Comparison of ENCODE assay signal across 1 cellular context in genomic region chr6:31952140-31952805, GRCh38.
TF ChIP-seq lines count a peak whose summit lies in the region.

No MANE protein-coding gene starts in this region.

TF ChIP-seq in HepG2, 621 proteins besides CTCF, POLR2A, EP300 and RAD21 (continued from another document and continues in another):
- TF ChIP-seq ZBED4 (CRISPR knock-in tag; IDR thresholded peaks at IDR 0.05; ENCODE audit: borderline replicate concordance) (0 out of 2 replicates have a peak, but pooled peaks have one; percentile 42), SP4 (CRISPR knock-in tag; IDR thresholded peaks at IDR 0.05) (no peak), ZNF558 (CRISPR knock-in tag; IDR thresholded peaks at IDR 0.05; ENCODE audit: borderline replicate concordance) (no peak), ZFAT (CRISPR knock-in tag; conservative IDR thresholded peaks at IDR 0.05) (no peak), NFATC3 (CRISPR knock-in tag; IDR thresholded peaks at IDR 0.05) (no peak), ZNF775 (CRISPR knock-in tag; IDR thresholded peaks at IDR 0.05; ENCODE audit: borderline replicate concordance) (no peak), CC2D1A (CRISPR knock-in tag; IDR thresholded peaks at IDR 0.05) (no peak), SIX1 (CRISPR knock-in tag; IDR thresholded peaks at IDR 0.05; ENCODE audit: borderline replicate concordance) (no peak), ZFP41 (CRISPR knock-in tag; IDR thresholded peaks at IDR 0.05; ENCODE audit: borderline replicate concordance) (no peak), GLI4 (CRISPR knock-in tag; IDR thresholded peaks at IDR 0.05; ENCODE audit: borderline replicate concordance) (no peak), WIZ (CRISPR knock-in tag; IDR thresholded peaks at IDR 0.05) (no peak), BORCS8-MEF2B (CRISPR knock-in tag; IDR thresholded peaks at IDR 0.05) (0 out of 2 replicates have a peak, but pooled peaks have one; percentile 57), ZNF280B (CRISPR knock-in tag; IDR thresholded peaks at IDR 0.05; ENCODE audit: borderline replicate concordance) (no peak), ZNF761 (CRISPR knock-in tag; conservative IDR thresholded peaks at IDR 0.05) (0 out of 2 replicates have a peak, but pooled peaks have one; percentile 41), ZNF367 (CRISPR knock-in tag; IDR thresholded peaks at IDR 0.05; ENCODE audit: borderline replicate concordance) (no peak), SRF (IDR thresholded peaks at IDR 0.05; ENCODE audit: low read depth, low read length) (no peak), KDM4B (CRISPR knock-in tag; IDR thresholded peaks at IDR 0.05) (no peak), NR1H2 (CRISPR knock-in tag; IDR thresholded peaks at IDR 0.05; ENCODE audit: borderline replicate concordance, low read depth) (no peak), ESRRA (CRISPR knock-in tag; IDR thresholded peaks at IDR 0.05; ENCODE audit: low read depth) (no peak), ZKSCAN5 (CRISPR knock-in tag; IDR thresholded peaks at IDR 0.05) (no peak), STAT6 (CRISPR knock-in tag; IDR thresholded peaks at IDR 0.05; ENCODE audit: borderline replicate concordance) (no peak), HIVEP1 (CRISPR knock-in tag; IDR thresholded peaks at IDR 0.05) (no peak), FIP1L1 (IDR thresholded peaks at IDR 0.05; ENCODE audit: borderline replicate concordance, insufficient read depth, low read depth, low read length) (no peak), ZNF749 (CRISPR knock-in tag; IDR thresholded peaks at IDR 0.05; ENCODE audit: borderline replicate concordance) (no peak), ZNF292 (CRISPR knock-in tag; IDR thresholded peaks at IDR 0.05; ENCODE audit: borderline replicate concordance, low read depth) (no peak), KAT2B (IDR thresholded peaks at IDR 0.05; ENCODE audit: borderline replicate concordance, low read depth, low read length) (no peak; the same call in 1 of the 2 replicates), MLLT10 (CRISPR knock-in tag; IDR thresholded peaks at IDR 0.05) (no peak), DMAP1 (CRISPR knock-in tag; IDR thresholded peaks at IDR 0.05) (no peak; the same call in 1 of the 2 replicates), FOXM1 (CRISPR knock-in tag; IDR thresholded peaks at IDR 0.05) (no peak), ZNF572 (CRISPR knock-in tag; IDR thresholded peaks at IDR 0.05) (no peak), SMARCE1 (IDR thresholded peaks at IDR 0.05; ENCODE audit: borderline replicate concordance) (no peak), ZBTB38 (CRISPR knock-in tag; IDR thresholded peaks at IDR 0.05) (no peak), SNAPC5 (CRISPR knock-in tag; IDR thresholded peaks at IDR 0.05; ENCODE audit: borderline replicate concordance) (no peak), ZNF33B (CRISPR knock-in tag; IDR thresholded peaks at IDR 0.05) (no peak), HMG20B (CRISPR knock-in tag; conservative IDR thresholded peaks at IDR 0.05) (no peak), ZNF713 (CRISPR knock-in tag; IDR thresholded peaks at IDR 0.05) (no peak), ARNTL (CRISPR knock-in tag; IDR thresholded peaks at IDR 0.05) (no peak), STAG1 (CRISPR knock-in tag; IDR thresholded peaks at IDR 0.05) (peak; percentile 88), ZNF253 (CRISPR knock-in tag; IDR thresholded peaks at IDR 0.05; ENCODE audit: borderline replicate concordance) (no peak), GATAD2A (CRISPR knock-in tag; IDR thresholded peaks at IDR 0.05) (peak; percentile 71), CBX2 (IDR thresholded peaks at IDR 0.05; ENCODE audit: low read depth, low read length) (no peak), CBX2 (CRISPR knock-in tag; IDR thresholded peaks at IDR 0.05; ENCODE audit: low read depth) (no peak), ZNF512 (CRISPR knock-in tag; IDR thresholded peaks at IDR 0.05) (no peak), CCDC6 (CRISPR knock-in tag; IDR thresholded peaks at IDR 0.05) (no peak), ZNF878 (CRISPR knock-in tag; IDR thresholded peaks at IDR 0.05) (no peak), MAF1 (CRISPR knock-in tag; IDR thresholded peaks at IDR 0.05; ENCODE audit: borderline replicate concordance) (no peak), ZNF644 (CRISPR knock-in tag; IDR thresholded peaks at IDR 0.05; ENCODE audit: low read depth) (no peak), ZNF432 (CRISPR knock-in tag; IDR thresholded peaks at IDR 0.05; ENCODE audit: borderline replicate concordance) (no peak), XRCC5 (optimal IDR thresholded peaks at IDR 0.05; ENCODE audit: low read length) (peak; percentile 81), ZBTB25 (CRISPR knock-in tag; IDR thresholded peaks at IDR 0.05) (no peak), ZNF180 (CRISPR knock-in tag; IDR thresholded peaks at IDR 0.05; ENCODE audit: borderline replicate concordance, low read depth) (no peak)
- TF ChIP-seq, protein P1, sequence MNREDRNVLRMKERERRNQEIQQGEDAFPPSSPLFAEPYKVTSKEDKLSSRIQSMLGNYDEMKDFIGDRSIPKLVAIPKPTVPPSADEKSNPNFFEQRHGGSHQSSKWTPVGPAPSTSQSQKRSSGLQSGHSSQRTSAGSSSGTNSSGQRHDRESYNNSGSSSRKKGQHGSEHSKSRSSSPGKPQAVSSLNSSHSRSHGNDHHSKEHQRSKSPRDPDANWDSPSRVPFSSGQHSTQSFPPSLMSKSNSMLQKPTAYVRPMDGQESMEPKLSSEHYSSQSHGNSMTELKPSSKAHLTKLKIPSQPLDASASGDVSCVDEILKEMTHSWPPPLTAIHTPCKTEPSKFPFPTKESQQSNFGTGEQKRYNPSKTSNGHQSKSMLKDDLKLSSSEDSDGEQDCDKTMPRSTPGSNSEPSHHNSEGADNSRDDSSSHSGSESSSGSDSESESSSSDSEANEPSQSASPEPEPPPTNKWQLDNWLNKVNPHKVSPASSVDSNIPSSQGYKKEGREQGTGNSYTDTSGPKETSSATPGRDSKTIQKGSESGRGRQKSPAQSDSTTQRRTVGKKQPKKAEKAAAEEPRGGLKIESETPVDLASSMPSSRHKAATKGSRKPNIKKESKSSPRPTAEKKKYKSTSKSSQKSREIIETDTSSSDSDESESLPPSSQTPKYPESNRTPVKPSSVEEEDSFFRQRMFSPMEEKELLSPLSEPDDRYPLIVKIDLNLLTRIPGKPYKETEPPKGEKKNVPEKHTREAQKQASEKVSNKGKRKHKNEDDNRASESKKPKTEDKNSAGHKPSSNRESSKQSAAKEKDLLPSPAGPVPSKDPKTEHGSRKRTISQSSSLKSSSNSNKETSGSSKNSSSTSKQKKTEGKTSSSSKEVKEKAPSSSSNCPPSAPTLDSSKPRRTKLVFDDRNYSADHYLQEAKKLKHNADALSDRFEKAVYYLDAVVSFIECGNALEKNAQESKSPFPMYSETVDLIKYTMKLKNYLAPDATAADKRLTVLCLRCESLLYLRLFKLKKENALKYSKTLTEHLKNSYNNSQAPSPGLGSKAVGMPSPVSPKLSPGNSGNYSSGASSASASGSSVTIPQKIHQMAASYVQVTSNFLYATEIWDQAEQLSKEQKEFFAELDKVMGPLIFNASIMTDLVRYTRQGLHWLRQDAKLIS (CRISPR knock-in tag; IDR thresholded peaks at IDR 0.05): no peak
- TF ChIP-seq, protein P2, sequence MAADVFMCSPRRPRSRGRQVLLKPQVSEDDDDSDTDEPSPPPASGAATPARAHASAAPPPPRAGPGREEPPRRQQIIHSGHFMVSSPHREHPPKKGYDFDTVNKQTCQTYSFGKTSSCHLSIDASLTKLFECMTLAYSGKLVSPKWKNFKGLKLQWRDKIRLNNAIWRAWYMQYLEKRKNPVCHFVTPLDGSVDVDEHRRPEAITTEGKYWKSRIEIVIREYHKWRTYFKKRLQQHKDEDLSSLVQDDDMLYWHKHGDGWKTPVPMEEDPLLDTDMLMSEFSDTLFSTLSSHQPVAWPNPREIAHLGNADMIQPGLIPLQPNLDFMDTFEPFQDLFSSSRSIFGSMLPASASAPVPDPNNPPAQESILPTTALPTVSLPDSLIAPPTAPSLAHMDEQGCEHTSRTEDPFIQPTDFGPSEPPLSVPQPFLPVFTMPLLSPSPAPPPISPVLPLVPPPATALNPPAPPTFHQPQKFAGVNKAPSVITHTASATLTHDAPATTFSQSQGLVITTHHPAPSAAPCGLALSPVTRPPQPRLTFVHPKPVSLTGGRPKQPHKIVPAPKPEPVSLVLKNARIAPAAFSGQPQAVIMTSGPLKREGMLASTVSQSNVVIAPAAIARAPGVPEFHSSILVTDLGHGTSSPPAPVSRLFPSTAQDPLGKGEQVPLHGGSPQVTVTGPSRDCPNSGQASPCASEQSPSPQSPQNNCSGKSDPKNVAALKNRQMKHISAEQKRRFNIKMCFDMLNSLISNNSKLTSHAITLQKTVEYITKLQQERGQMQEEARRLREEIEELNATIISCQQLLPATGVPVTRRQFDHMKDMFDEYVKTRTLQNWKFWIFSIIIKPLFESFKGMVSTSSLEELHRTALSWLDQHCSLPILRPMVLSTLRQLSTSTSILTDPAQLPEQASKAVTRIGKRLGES (CRISPR knock-in tag; IDR thresholded peaks at IDR 0.05; ENCODE audit: borderline replicate concordance): no peak
